ENCODE assay signal across 28 cellular contexts in genomic region chr10:92938846-92939245, GRCh38.
"Had no signal": no experiment of that assay in that cellular context is flagged by ENCODE, and none has a peak within 500 bp of the region (broad histone marks: within the 10 kb centered on the region; RNA-seq: fewer than 3 reads in every experiment).

No MANE protein-coding gene starts in this region.

- H3K36me3 ChIP-seq: MG63 had no signal

- H3K27me3 Mint-ChIP-seq: activated CD8-positive, alpha-beta T cell treated with anti-CD3 and anti-CD28 coated beads for 36 hours; activated naive CD4-positive, alpha-beta T cell treated with anti-CD3 and anti-CD28 coated beads, Interleukin-2, amount 50 U/mL, for 24 hours had no signal

- H3K4me1 ChIP-seq: Peyer's patch, SJSA1 had no signal

- H3K4me3 Mint-ChIP-seq: activated CD8-positive, alpha-beta T cell treated with anti-CD3 and anti-CD28 coated beads for 36 hours; activated naive CD4-positive, alpha-beta T cell treated with anti-CD3 and anti-CD28 coated beads, Interleukin-2, amount 50 U/mL, for 24 hours; activated T-cell treated with anti-CD3 and anti-CD28 coated beads, Interleukin-2, amount 50 U/mL, for 72 hours; T-helper 1 cell treated with Interleukin-12 subunit alpha and Interleukin-12 subunit beta and Interleukin-4 antibody, amounts not matched to agents 30 μg/mL and 1 μg/mL, for 36 hours had no signal

- H3K4me3 ChIP-seq: MG63, Peyer's patch, SJSA1 had no signal

- H3K4me1 Mint-ChIP-seq: activated naive CD4-positive, alpha-beta T cell treated with anti-CD3 and anti-CD28 coated beads, Interleukin-2, amount 50 U/mL, for 24 hours had no signal

- H3K9me3 ChIP-seq: MG63, Peyer's patch, SJSA1 had no signal

- H3K9me3 Mint-ChIP-seq: activated CD8-positive, alpha-beta T cell treated with anti-CD3 and anti-CD28 coated beads for 36 hours; activated naive CD4-positive, alpha-beta T cell treated with anti-CD3 and anti-CD28 coated beads, Interleukin-2, amount 50 U/mL, for 24 hours; activated T-cell treated with anti-CD3 and anti-CD28 coated beads, Interleukin-2, amount 50 U/mL, for 72 hours; activated T-helper 2 cell treated with anti-CD3 and anti-CD28 coated beads, Interferon-gamma antibody, Interleukin-2, Interleukin-4, amounts not matched to agents 10 μg/mL and 5 μg/mL and 100 μg/mL, durations not matched to agents 14 hours and 24 hours and 36 hours; T-helper 1 cell treated with Interleukin-12 subunit alpha and Interleukin-12 subunit beta and Interleukin-4 antibody, amounts not matched to agents 30 μg/mL and 1 μg/mL, for 36 hours had no signal

- DNase-seq: activated CD4-positive, alpha-beta T cell treated with anti-CD3 and anti-CD28 coated beads for 4 hours; activated CD8-positive, alpha-beta memory T cell treated with anti-CD3 and anti-CD28 coated beads, Interleukin-2, amount 50 U/mL, for 4 hours; activated CD8-positive, alpha-beta T cell treated with anti-CD3 and anti-CD28 coated beads for 36 hours; activated T-cell treated with anti-CD3 and anti-CD28 coated beads, Interleukin-2, amount 50 U/mL, for 72 hours; aorta; central memory CD4-positive, alpha-beta T cell; KG1; MG63; NCI-H146; NCI-H187 treated with DMSO at 0.1 percent for 48 hours; NCI-H2081 treated with DMSO at 0.1 percent for 48 hours; NCI-H2171 treated with DMSO at 0.1 percent for 48 hours; NCI-H226; NCI-H526; NCI-H82; NK-92 treated with Interleukin-12 subunit alpha and Interleukin-12 subunit beta, amount 100 ng/mL, for 24 hours; Peyer's patch; Right ventricle myocardium superior; T-helper 9 cell had no signal

- H3K27ac ChIP-seq: Peyer's patch, RWPE1, SJSA1 had no signal

- H3K27me3 ChIP-seq: MG63, Peyer's patch, SJSA1 had no signal

- FAIRE-seq: bronchial epithelial cell, TTC549 had no signal

- H3K27ac Mint-ChIP-seq: activated CD8-positive, alpha-beta T cell treated with anti-CD3 and anti-CD28 coated beads for 36 hours; activated naive CD4-positive, alpha-beta T cell treated with anti-CD3 and anti-CD28 coated beads, Interleukin-2, amount 50 U/mL, for 24 hours; activated T-cell treated with anti-CD3 and anti-CD28 coated beads, Interleukin-2, amount 50 U/mL, for 72 hours; activated T-helper 2 cell treated with anti-CD3 and anti-CD28 coated beads, Interferon-gamma antibody, Interleukin-2, Interleukin-4, amounts not matched to agents 10 μg/mL and 5 μg/mL and 100 μg/mL, durations not matched to agents 14 hours and 24 hours and 36 hours; T-helper 1 cell treated with Interleukin-12 subunit alpha and Interleukin-12 subunit beta and Interleukin-4 antibody, amounts not matched to agents 30 μg/mL and 1 μg/mL, for 36 hours had no signal

- ATAC-seq: activated CD4-positive, CD25-positive, alpha-beta regulatory T cell treated with anti-CD3 and anti-CD28 coated beads, Interleukin-2, amount 50 U/mL, for 24 hours; activated CD8-positive, alpha-beta T cell treated with anti-CD3 and anti-CD28 coated beads for 36 hours; activated T-cell treated with anti-CD3 and anti-CD28 coated beads, Interleukin-2, amount 50 U/mL, for 72 hours; SK-N-SH treated with all-trans-retinoic acid at 6 μM for 48 hours had no signal
